In the genomic region with DNA sequence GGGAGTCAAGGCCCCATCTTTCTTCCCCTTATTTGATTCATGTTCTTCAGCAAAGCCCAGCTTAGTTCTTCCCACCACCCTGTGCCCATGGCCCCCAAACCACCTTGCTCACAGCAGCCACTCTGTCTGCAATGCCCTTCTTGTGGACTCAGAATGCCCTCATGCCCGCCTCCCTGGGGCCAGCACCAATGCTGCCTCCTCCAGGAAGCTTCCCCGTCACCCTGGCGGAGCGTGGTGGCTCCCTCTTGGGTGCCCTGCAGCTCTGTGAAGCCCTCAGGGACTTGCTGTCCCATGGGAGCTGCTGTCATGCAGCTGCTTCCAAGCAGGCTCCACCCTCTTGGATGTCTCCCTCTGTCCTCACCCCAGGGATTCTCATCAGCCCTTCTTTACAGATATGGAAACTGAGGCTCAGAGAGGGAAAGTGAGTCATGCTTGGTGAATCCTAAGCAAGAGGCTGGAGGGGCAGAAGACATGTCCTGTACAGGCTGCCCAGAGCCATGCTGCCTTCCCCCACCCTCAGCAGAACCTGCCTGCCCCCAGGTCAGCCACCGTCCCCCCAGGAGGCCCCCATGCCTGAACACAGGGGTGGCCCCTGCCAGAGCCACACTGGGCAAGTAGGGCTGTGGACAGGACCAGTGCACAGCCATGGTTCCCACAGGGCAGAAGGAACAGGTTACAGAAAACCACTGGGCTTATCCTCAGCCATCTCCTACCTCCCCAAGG, we compare ENCODE assay signal across 10 cellular contexts. TPM values are rescaled to one million over a fixed set of nuclear protein-coding genes. Genes with fewer than 3 reads are reported as not detected.
A peak's percentile ranks its signal among the peaks of the same experiment; 100 is the strongest.
DNase-seq lines count a peak whose midpoint lies in the region; ATAC-seq and TF ChIP-seq lines count a peak whose summit lies in the region.
"Had no signal": no experiment of that assay in that cellular context is flagged by ENCODE, and none has a peak within 500 bp of the region (broad histone marks: within the 10 kb centered on the region; RNA-seq: fewer than 3 reads in every experiment).

No MANE protein-coding gene starts in this region.

- H3K27ac Mint-ChIP-seq in chondrocyte (ENCODE audit: unreplicated experiment) = no peak overlapping the region
- H3K27ac Mint-ChIP-seq: brain had no signal

- DNase-seq in GM12864 (ENCODE audit: low read depth) = no peak
- DNase-seq in chondrocyte (ENCODE audit: low spot score) = peak; percentile 81
- DNase-seq in NCI-H146 (lab: John Stamatoyannopoulos, UW) = no peak
- no peak for DNase-seq in DMS 273 (lab: John Stamatoyannopoulos, UW; ENCODE audit: unreplicated experiment)
- DNase-seq in hepatic stellate cell (ENCODE audit: low spot score) = no peak
- DNase-seq in cortex of kidney (lab: John Stamatoyannopoulos, UW) = no peak
- DNase-seq: NCI-H748 treated with DMSO at 0.1 percent for 48 hours had no signal

- H3K4me3 Mint-ChIP-seq in chondrocyte (ENCODE audit: unreplicated experiment) = no peak overlapping the region
- H3K4me3 Mint-ChIP-seq: brain had no signal

- H3K27me3 Mint-ChIP-seq in chondrocyte (ENCODE audit: low read depth) = peaks cover 8% of the 10 kb centered on the region

- H3K4me1 Mint-ChIP-seq in chondrocyte (ENCODE audit: low read depth) = peaks cover 4% of the 10 kb centered on the region

- ATAC-seq in GM19438 (IDR thresholded peaks at IDR 0.05; ENCODE audit: low read depth, unreplicated experiment) (peak; percentile 38), HG03280 (IDR thresholded peaks at IDR 0.05; ENCODE audit: unreplicated experiment) (peak; percentile 30)

- peak overlapping the region; percentile 7; the same call in 1 of the 2 replicates for H3K4me3 ChIP-seq in GM12864 (ENCODE audit: low read depth, low read length)

- H3K36me3 Mint-ChIP-seq in chondrocyte (ENCODE audit: low read depth) = no peaks in the 10 kb centered on the region
- H3K36me3 Mint-ChIP-seq: brain had no signal

- H3K9me3 Mint-ChIP-seq in chondrocyte (ENCODE audit: low read depth) = peaks cover 4% of the 10 kb centered on the region

- no peak for TF ChIP-seq CTCF in GM12864 (IDR thresholded peaks at IDR 0.05; ENCODE audit: low read depth, low read length, missing control alignments)
- no peak for TF ChIP-seq CTCF in chondrocyte (IDR thresholded peaks at IDR 0.05)

RNA-seq across cellular contexts. Expression of a gene that starts 11.8 kb away (rescaled TPM):
- 0.31 to 1.3 TPM (median 1.1 TPM) in 3 replicates for total RNA-seq in chondrocyte

RNA-seq across cellular contexts. Expression of a gene that starts 18.8 kb away (rescaled TPM):
- not detected in 3 replicates for total RNA-seq in chondrocyte

RNA-seq across cellular contexts. Expression of a gene that starts 40.7 kb away (rescaled TPM):
- total RNA-seq in chondrocyte = 0.07 TPM in 1 of 3 replicates, not detected in the others

RNA-seq across cellular contexts. Expression of a gene that starts 51.5 kb away (rescaled TPM):
- total RNA-seq in chondrocyte = 61.0 to 81.8 TPM (median 66.1 TPM) in 3 replicates
